Comparison of ENCODE assay signal across 30 cellular contexts in the genomic region with DNA sequence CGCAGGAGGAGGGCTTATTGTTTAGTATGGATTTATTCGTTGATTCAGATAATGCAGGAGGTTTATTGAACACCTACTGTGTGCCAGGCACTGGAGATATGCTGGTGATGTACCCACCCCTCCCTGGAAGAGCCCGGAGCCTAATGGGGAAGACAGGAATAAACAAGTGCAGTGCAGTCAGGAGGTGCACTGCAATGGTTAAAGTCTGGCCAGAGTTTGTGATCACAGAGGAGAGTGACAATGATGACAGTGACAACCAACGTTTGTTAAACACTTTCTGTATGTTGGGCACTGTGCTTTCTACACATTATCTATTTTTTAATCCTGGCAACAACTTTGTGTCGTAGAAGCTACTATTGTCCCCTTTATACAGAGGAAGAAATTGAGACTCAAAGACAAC.
"Had no signal": no experiment of that assay in that cellular context is flagged by ENCODE, and none has a peak within 500 bp of the region (broad histone marks: within the 10 kb centered on the region; RNA-seq: fewer than 3 reads in every experiment).

No MANE protein-coding gene starts in this region.

- DNase-seq: activated CD4-positive, alpha-beta memory T cell treated with anti-CD3 and anti-CD28 coated beads for 36 hours; activated CD4-positive, alpha-beta T cell treated with anti-CD3 and anti-CD28 coated beads for 36 hours; activated CD4-positive, alpha-beta T cell treated with anti-CD3 and anti-CD28 coated beads, Interleukin-2, amount 50 U/mL, for 1 hour; activated CD8-positive, alpha-beta memory T cell treated with anti-CD3 and anti-CD28 coated beads, Interleukin-2, amount 50 U/mL, for 4 hours; activated naive CD4-positive, alpha-beta T cell treated with anti-CD3 and anti-CD28 coated beads, Interleukin-2, amount 10 ng/mL, durations not matched to agents 7 days and 5 days; activated T-cell treated with anti-CD3 and anti-CD28 coated beads for 4 hours; activated T-cell treated with anti-CD3 and anti-CD28 coated beads, Interleukin-2, amount 50 U/mL, for 4 hours; amniotic stem cell; aorta; IMR-90; NCI-H1092 treated with DMSO at 0.1 percent for 48 hours; NCI-H1417; NCI-H146; NCI-H187; NCI-H2029 treated with DMSO at 0.1 percent for 48 hours; NCI-H2107; NCI-H2171; NCI-H510A; NCI-H526; NCI-H748 treated with DMSO at 0.1 percent for 48 hours; NK-92 treated with Interleukin-12 subunit alpha and Interleukin-12 subunit beta, amount 100 ng/mL, for 24 hours; PC-3; SHP77 had no signal

- ATAC-seq: activated CD4-positive, alpha-beta T cell treated with anti-CD3 and anti-CD28 coated beads for 36 hours; activated T-cell treated with anti-CD3 and anti-CD28 coated beads, Interleukin-2, amount 50 U/mL, for 4 hours; K562; PC-3 had no signal

- H3K9me3 Mint-ChIP-seq: activated CD4-positive, alpha-beta memory T cell treated with anti-CD3 and anti-CD28 coated beads for 36 hours; activated naive CD4-positive, alpha-beta T cell treated with anti-CD3 and anti-CD28 coated beads, Interleukin-2, amount 10 ng/mL, durations not matched to agents 7 days and 5 days; activated T-cell treated with anti-CD3 and anti-CD28 coated beads, Interleukin-2, amount 50 U/mL, for 4 hours; activated T-helper 1 cell treated with anti-CD3 and anti-CD28 coated beads, Interleukin-12 subunit alpha, Interleukin-12 subunit beta, Interleukin-2, Interleukin-4 antibody, amounts not matched to agents 30 ng/mL and 10 ng/mL and 1 ng/mL, durations not matched to agents 14 hours and 24 hours and 36 hours had no signal

- H3K36me3 ChIP-seq: cardiac muscle cell, SJCRH30 had no signal

- H3K4me3 Mint-ChIP-seq: activated CD4-positive, alpha-beta memory T cell treated with anti-CD3 and anti-CD28 coated beads for 36 hours; activated CD4-positive, alpha-beta T cell treated with anti-CD3 and anti-CD28 coated beads for 36 hours; activated naive CD4-positive, alpha-beta T cell treated with anti-CD3 and anti-CD28 coated beads, Interleukin-2, amount 10 ng/mL, durations not matched to agents 7 days and 5 days; activated naive CD8-positive, alpha-beta T cell; activated T-cell treated with anti-CD3 and anti-CD28 coated beads, Interleukin-2, amount 50 U/mL, for 4 hours; activated T-helper 1 cell treated with anti-CD3 and anti-CD28 coated beads, Interleukin-12 subunit alpha, Interleukin-12 subunit beta, Interleukin-2, Interleukin-4 antibody, amounts not matched to agents 30 ng/mL and 10 ng/mL and 1 ng/mL, durations not matched to agents 14 hours and 24 hours and 36 hours had no signal

- H3K27me3 Mint-ChIP-seq: activated CD4-positive, alpha-beta memory T cell treated with anti-CD3 and anti-CD28 coated beads for 36 hours; activated naive CD4-positive, alpha-beta T cell treated with anti-CD3 and anti-CD28 coated beads, Interleukin-2, amount 10 ng/mL, durations not matched to agents 7 days and 5 days had no signal

- H3K4me3 ChIP-seq: cardiac muscle cell, K562, SJCRH30, SK-N-MC had no signal

- H3K4me1 Mint-ChIP-seq: activated CD4-positive, alpha-beta T cell treated with anti-CD3 and anti-CD28 coated beads for 36 hours; activated naive CD4-positive, alpha-beta T cell treated with anti-CD3 and anti-CD28 coated beads, Interleukin-2, amount 10 ng/mL, durations not matched to agents 7 days and 5 days had no signal

- H3K27ac Mint-ChIP-seq: activated CD4-positive, alpha-beta memory T cell treated with anti-CD3 and anti-CD28 coated beads for 36 hours; activated CD4-positive, alpha-beta T cell treated with anti-CD3 and anti-CD28 coated beads for 36 hours; activated naive CD4-positive, alpha-beta T cell treated with anti-CD3 and anti-CD28 coated beads, Interleukin-2, amount 10 ng/mL, durations not matched to agents 7 days and 5 days; activated naive CD8-positive, alpha-beta T cell; activated T-helper 1 cell treated with anti-CD3 and anti-CD28 coated beads, Interleukin-12 subunit alpha, Interleukin-12 subunit beta, Interleukin-2, Interleukin-4 antibody, amounts not matched to agents 30 ng/mL and 10 ng/mL and 1 ng/mL, durations not matched to agents 14 hours and 24 hours and 36 hours had no signal

- H3K27ac ChIP-seq: cardiac muscle cell, RWPE1, SJCRH30, SK-N-MC had no signal

- H3K27me3 ChIP-seq: cardiac muscle cell, SJCRH30 had no signal

- H3K36me3 Mint-ChIP-seq: activated CD4-positive, alpha-beta memory T cell treated with anti-CD3 and anti-CD28 coated beads for 36 hours; activated naive CD4-positive, alpha-beta T cell treated with anti-CD3 and anti-CD28 coated beads, Interleukin-2, amount 10 ng/mL, durations not matched to agents 7 days and 5 days; activated naive CD8-positive, alpha-beta T cell had no signal

- H3K9me3 ChIP-seq: SJCRH30 had no signal
